19 cellular contexts compared by ENCODE assay signal in genomic region chr5:127589309-127590036, GRCh38. TPM values are rescaled to one million over a fixed set of nuclear protein-coding genes. Genes with fewer than 3 reads are reported as not detected.
DNase-seq lines count a peak whose midpoint lies in the region; ATAC-seq, FAIRE-seq and TF ChIP-seq lines count a peak whose summit lies in the region.
"Had no signal": no experiment of that assay in that cellular context is flagged by ENCODE, and none has a peak within 500 bp of the region (broad histone marks: within the 10 kb centered on the region; RNA-seq: fewer than 3 reads in every experiment).

No MANE protein-coding gene starts in this region.

- H3K9me3 Mint-ChIP-seq in stimulated activated naive B cell treated with anti-CD40 and anti-IgM and Interleukin-4, amounts not matched to agents 10 μg/mL and 1 μg/mL and 100 μg/mL, for 72 hours, result no peaks in the 10 kb centered on the region
- H3K9me3 Mint-ChIP-seq: CD14-positive monocyte, HFFc6 had no signal

- H3K79me2 ChIP-seq in Loucy (ENCODE audit: insufficient read depth, low read length), result no peaks in the 10 kb centered on the region

- no peak overlapping the region for H3K4me3 Mint-ChIP-seq in stimulated activated naive B cell treated with anti-CD40 and anti-IgM and Interleukin-4, amounts not matched to agents 10 μg/mL and 1 μg/mL and 100 μg/mL, for 72 hours
- H3K4me3 Mint-ChIP-seq: CD14-positive monocyte, HFFc6 had no signal

- H3K9me2 ChIP-seq in Loucy (replicated peaks; ENCODE audit: low read depth, low read length), result no peaks in the 10 kb centered on the region

- peaks cover 0 to 5% of the 10 kb centered on the region in 2 donors for H3K4me1 Mint-ChIP-seq in stimulated activated naive B cell treated with anti-CD40 and anti-IgM and Interleukin-4, amounts not matched to agents 10 μg/mL and 1 μg/mL and 100 μg/mL, for 72 hours

- intact Hi-C loops in esophagus muscularis mucosa (cut with DNase I), result no loop called here

- peak; percentile 73 for FAIRE-seq in GM12892 (lab: Jason Lieb, UNC)
- FAIRE-seq: K562 had no signal

- DNase-seq in GM12892 (ENCODE audit: insufficient read length) (no peak), esophagus muscularis mucosa (ENCODE audit: extremely low spot score) (peak; percentile 62), amygdala (lab: John Stamatoyannopoulos, UW) (no peak), NCI-H446 (lab: John Stamatoyannopoulos, UW) (no peak)
- no peak for DNase-seq in stimulated activated naive B cell treated with anti-CD40 and anti-IgM and Interleukin-4, amounts not matched to agents 10 μg/mL and 1 μg/mL and 100 μg/mL, for 72 hours
- DNase-seq: DMS79 treated with DMSO at 0.1 percent for 48 hours; GOT3; HFFc6; NCI-H1694 treated with DMSO at 0.1 percent for 48 hours; NCI-H2107; NCI-H69; NK-92 treated with Interleukin-12 subunit alpha and Interleukin-12 subunit beta, amount 100 ng/mL, for 24 hours; OCI-M1; Right ventricle myocardium superior had no signal

- TF ChIP-seq EP300 in esophagus muscularis mucosa (IDR thresholded peaks at IDR 0.05), result no peak

- H3K27me3 ChIP-seq in Loucy (ENCODE audit: insufficient read depth, low read length, poor library complexity, severe bottlenecking), result no peaks in the 10 kb centered on the region
- H3K27me3 ChIP-seq in esophagus muscularis mucosa, result no peaks in the 10 kb centered on the region

- peak; percentile 44 to 46 for ATAC-seq in stimulated activated naive B cell treated with anti-CD40 and anti-IgM and Interleukin-4, amounts not matched to agents 10 μg/mL and 1 μg/mL and 100 μg/mL, for 72 hours (replicated peaks)
- ATAC-seq in SK-N-SH treated with all-trans-retinoic acid at 6 μM for 48 hours, result no peak
- ATAC-seq: K562 had no signal

- H2AFZ ChIP-seq in Loucy (ENCODE audit: low read length), result 0 out of 2 replicates have a peak overlapping the region, but pooled peaks have one; percentile 43

- no peak overlapping the region for H3K4me2 ChIP-seq in Loucy (ENCODE audit: low read depth, low read length, poor library complexity, severe bottlenecking)

- TF ChIP-seq CTCF in Loucy (conservative IDR thresholded peaks at IDR 0.05; ENCODE audit: low read length) (no peak), esophagus muscularis mucosa (IDR thresholded peaks at IDR 0.05) (no peak)

- H3K4me1 ChIP-seq in Loucy (ENCODE audit: insufficient read depth, low read length, poor library complexity, severe bottlenecking) (peaks cover 7% of the 10 kb centered on the region), esophagus muscularis mucosa (no peaks in the 10 kb centered on the region)

- H3K9ac ChIP-seq in Loucy (ENCODE audit: low read depth, low read length, poor library complexity, severe bottlenecking), result no peak overlapping the region

- H3K4me3 ChIP-seq in Loucy (ENCODE audit: low read length, poor library complexity, severe bottlenecking), result no peak overlapping the region
- no peak overlapping the region for H3K4me3 ChIP-seq in esophagus muscularis mucosa
- H3K4me3 ChIP-seq: K562 had no signal

- no peak overlapping the region for H3K27ac Mint-ChIP-seq in stimulated activated naive B cell treated with anti-CD40 and anti-IgM and Interleukin-4, amounts not matched to agents 10 μg/mL and 1 μg/mL and 100 μg/mL, for 72 hours
- H3K27ac Mint-ChIP-seq: CD14-positive monocyte, HFFc6 had no signal

- H3K36me3 ChIP-seq in Loucy (ENCODE audit: insufficient read depth, low read length) (no peaks in the 10 kb centered on the region), esophagus muscularis mucosa (no peaks in the 10 kb centered on the region)

- H3K27me3 Mint-ChIP-seq in stimulated activated naive B cell treated with anti-CD40 and anti-IgM and Interleukin-4, amounts not matched to agents 10 μg/mL and 1 μg/mL and 100 μg/mL, for 72 hours, result no peaks in the 10 kb centered on the region

- no peaks in the 10 kb centered on the region for H3F3A ChIP-seq in Loucy (ENCODE audit: low read depth)

- H3K36me3 Mint-ChIP-seq in stimulated activated naive B cell treated with anti-CD40 and anti-IgM and Interleukin-4, amounts not matched to agents 10 μg/mL and 1 μg/mL and 100 μg/mL, for 72 hours, result no peaks in the 10 kb centered on the region
- H3K36me3 Mint-ChIP-seq: CD14-positive monocyte had no signal

- no peaks in the 10 kb centered on the region for H4K20me1 ChIP-seq in Loucy (ENCODE audit: insufficient read depth, low read length, poor library complexity, severe bottlenecking)

- TF ChIP-seq POLR2A in GM12892 (IDR thresholded peaks at IDR 0.05; ENCODE audit: low read depth, low read length) (no peak), esophagus muscularis mucosa (IDR thresholded peaks at IDR 0.05; ENCODE audit: low read depth) (no peak)

- 89% methylated on average over 11 of the region's 12 CpGs for WGBS in esophagus muscularis mucosa

- H3K27ac ChIP-seq in esophagus muscularis mucosa (replicated peaks in 1 of 4), result no peak overlapping the region

- H3K9me3 ChIP-seq in Loucy (ENCODE audit: insufficient read depth, low read depth, low read length) (no peaks in the 10 kb centered on the region), esophagus muscularis mucosa (no peaks in the 10 kb centered on the region)

TF ChIP-seq in SK-N-SH treated with all-trans-retinoic acid at 6 μM for 48 hours, 23 proteins besides CTCF, POLR2A, EP300 and RAD21 (continues in another document):
- TF ChIP-seq TOX (CRISPR knock-in tag; IDR thresholded peaks at IDR 0.05; ENCODE audit: borderline replicate concordance), result no peak
- TF ChIP-seq ZNF70 (CRISPR knock-in tag; IDR thresholded peaks at IDR 0.05), result no peak
- no peak for TF ChIP-seq GLIS3 (CRISPR knock-in tag; IDR thresholded peaks at IDR 0.05)
- TF ChIP-seq ZC3H10 (CRISPR knock-in tag; IDR thresholded peaks at IDR 0.05), result no peak
- no peak for TF ChIP-seq POU6F1 (CRISPR knock-in tag; IDR thresholded peaks at IDR 0.05; ENCODE audit: borderline replicate concordance, low read depth)
- no peak for TF ChIP-seq ZFP3 (CRISPR knock-in tag; IDR thresholded peaks at IDR 0.05)
- TF ChIP-seq BACH2 (CRISPR knock-in tag; IDR thresholded peaks at IDR 0.05; ENCODE audit: borderline replicate concordance), result no peak
- no peak for TF ChIP-seq ESRRG (CRISPR knock-in tag; IDR thresholded peaks at IDR 0.05)
- TF ChIP-seq ZFP30 (CRISPR knock-in tag; IDR thresholded peaks at IDR 0.05), result no peak
- no peak for TF ChIP-seq SNAI2 (CRISPR knock-in tag; IDR thresholded peaks at IDR 0.05)
- no peak for TF ChIP-seq ARNTL (CRISPR knock-in tag; IDR thresholded peaks at IDR 0.05; ENCODE audit: borderline replicate concordance, low read depth)
- TF ChIP-seq PATZ1 (CRISPR knock-in tag; IDR thresholded peaks at IDR 0.05; ENCODE audit: borderline replicate concordance), result no peak
- no peak for TF ChIP-seq ZNF8 (CRISPR knock-in tag; IDR thresholded peaks at IDR 0.05)
- TF ChIP-seq OSR1 (CRISPR knock-in tag; IDR thresholded peaks at IDR 0.05), result no peak
- no peak for TF ChIP-seq CREB5 (CRISPR knock-in tag; IDR thresholded peaks at IDR 0.05; ENCODE audit: low read depth)

RNA-seq across cellular contexts. Expression of gene CTXN3, which starts 59.4 kb away (rescaled TPM):
- not detected for polyA plus RNA-seq in GM12892 (2012; ENCODE audit: missing spikeins)
- total RNA-seq in esophagus muscularis mucosa, result not detected
- total RNA-seq: G401, HFFc6, K562, Right ventricle myocardium superior had no signal
- polyA plus RNA-seq: CD14-positive monocyte, K562 had no signal
